Comparison of ENCODE assay signal across 10 cellular contexts in genomic region chr1:6424000-6424565, GRCh38. TPM values are rescaled to one million over a fixed set of nuclear protein-coding genes. Genes with fewer than 3 reads are reported as not detected.
A peak's percentile ranks its signal among the peaks of the same experiment; 100 is the strongest.
DNase-seq lines count a peak whose midpoint lies in the region; ATAC-seq, FAIRE-seq and TF ChIP-seq lines count a peak whose summit lies in the region.
"Had no signal": no experiment of that assay in that cellular context is flagged by ENCODE, and none has a peak within 500 bp of the region (broad histone marks: within the 10 kb centered on the region; RNA-seq: fewer than 3 reads in every experiment).

No MANE protein-coding gene starts in this region.

- H3K27ac Mint-ChIP-seq in naive B cell = peak overlapping the region in 1 of 6 donors; percentile 27
- H3K27ac Mint-ChIP-seq in progenitor cell of endocrine pancreas = no peak overlapping the region

- TF ChIP-seq CTCF in ascending aorta (IDR thresholded peaks at IDR 0.05) (no peak), progenitor cell of endocrine pancreas (IDR thresholded peaks at IDR 0.05; ENCODE audit: unreplicated experiment) (no peak)

- H3K36me3 ChIP-seq in HAP-1 (replicated peaks) (no peaks in the 10 kb centered on the region), ascending aorta (no peaks in the 10 kb centered on the region)
- H3K36me3 ChIP-seq: sigmoid colon had no signal

- DNase-seq in NCI-H1417 (lab: John Stamatoyannopoulos, UW) (peak in 2 of 3 experiments; percentile 35 to 46), NCI-H1417 treated with DMSO at 0.1 percent for 48 hours (lab: John Stamatoyannopoulos, UW) (no peak), HAP-1 (ENCODE audit: low spot score in 2 of 2) (peak in 1 of 2 experiments; percentile 42), ascending aorta (ENCODE audit: low spot score in 2 of 2) (no peak), naive B cell (no peak), progenitor cell of endocrine pancreas (ENCODE audit: low spot score, unreplicated experiment) (no peak), GM12892 (ENCODE audit: insufficient read length) (no peak), NCI-H2029 (lab: John Stamatoyannopoulos, UW) (no peak)
- DNase-seq: sigmoid colon had no signal

- H3K9me3 ChIP-seq in HAP-1 (no peaks in the 10 kb centered on the region), ascending aorta (no peaks in the 10 kb centered on the region)
- H3K9me3 ChIP-seq: sigmoid colon had no signal

- TF ChIP-seq POLR2A in GM12892 (IDR thresholded peaks at IDR 0.05; ENCODE audit: low read depth, low read length) = no peak

- peaks cover 21% of the 10 kb centered on the region for H3K27me3 ChIP-seq in HAP-1 (ENCODE audit: low read depth)
- H3K27me3 ChIP-seq in ascending aorta = peaks cover 34% of the 10 kb centered on the region

- peak overlapping the region; percentile 21 for H3K4me3 ChIP-seq in HAP-1
- peak overlapping the region; percentile 16 to 44 for H3K4me3 ChIP-seq in ascending aorta

- FAIRE-seq in GM12892 (lab: Jason Lieb, UNC) = no peak
- FAIRE-seq: A204.1 had no signal

- H3K4me1 Mint-ChIP-seq in naive B cell (peaks cover 10 to 31% (median 17%) of the 10 kb centered on the region in 3 donors), progenitor cell of endocrine pancreas (ENCODE audit: low read depth) (no peaks in the 10 kb centered on the region)

- intact Hi-C loops in ascending aorta (cut with DNase I) = no loop called here

- H3K27me3 Mint-ChIP-seq in naive B cell (peaks cover 29 to 80% (median 74%) of the 10 kb centered on the region in 3 donors), progenitor cell of endocrine pancreas (peaks cover 69% of the 10 kb centered on the region)

- H3K4me3 Mint-ChIP-seq in naive B cell = peak overlapping the region; percentile 43 to 84 (median 71)
- H3K4me3 Mint-ChIP-seq in progenitor cell of endocrine pancreas (ENCODE audit: low read depth) = no peak overlapping the region

- H3K36me3 Mint-ChIP-seq in naive B cell = no peaks in the 10 kb centered on the region
- no peaks in the 10 kb centered on the region for H3K36me3 Mint-ChIP-seq in progenitor cell of endocrine pancreas (ENCODE audit: insufficient read depth)

- no peak overlapping the region for H3K27ac ChIP-seq in ascending aorta
- H3K27ac ChIP-seq: sigmoid colon had no signal

- in situ Hi-C loops in HAP-1 (cut with MboI; ENCODE audit: low sequenced_read_pairs) = no loop called here

- H3K4me1 ChIP-seq in HAP-1 (peaks cover 10% of the 10 kb centered on the region), ascending aorta (peaks cover 10 to 14% of the 10 kb centered on the region in 2 donors)

- H3K9me3 Mint-ChIP-seq in naive B cell (peaks cover 0 to 4% (median 0%) of the 10 kb centered on the region in 7 donors), progenitor cell of endocrine pancreas (ENCODE audit: low read depth) (no peaks in the 10 kb centered on the region)

- ATAC-seq in naive B cell (ENCODE audit: low read depth in 2 of 2) = peak in 1 of 2 donors; percentile 13

RNA-seq across cellular contexts. Expression of gene ESPN, which starts 0.5 kb away (rescaled TPM):
- total RNA-seq in ascending aorta (2.2 TPM), progenitor cell of endocrine pancreas (49.5 and 54.0 TPM in 2 replicates)
- not detected for polyA plus RNA-seq in naive B cell (ENCODE audit: low read depth in 6 of 6)
- polyA plus RNA-seq in GM12892 (2012; ENCODE audit: missing spikeins) = not detected

RNA-seq across cellular contexts. Expression of gene HES2, which starts 4.4 kb away (rescaled TPM):
- not detected for total RNA-seq in ascending aorta
- not detected for polyA plus RNA-seq in naive B cell (ENCODE audit: low read depth in 6 of 6)
- total RNA-seq in progenitor cell of endocrine pancreas = 0.07 and 0.12 TPM in 2 replicates
- 0.57 TPM for polyA plus RNA-seq in GM12892 (2012; ENCODE audit: missing spikeins)
- total RNA-seq: sigmoid colon had no signal

RNA-seq across cellular contexts. Expression of gene ACOT7, which starts 30.5 kb away (rescaled TPM):
- total RNA-seq in ascending aorta (16.1 TPM), progenitor cell of endocrine pancreas (30.2 and 30.3 TPM in 2 replicates)
- polyA plus RNA-seq in naive B cell (ENCODE audit: low read depth in 6 of 6) = 1 to 10 TPM; 1.8 to 3.7 (median 2.9) TPM
- 46.6 TPM for polyA plus RNA-seq in GM12892 (2012; ENCODE audit: missing spikeins)

RNA-seq across cellular contexts. Expression of gene TNFRSF25, which starts 41.9 kb away (rescaled TPM):
- total RNA-seq in ascending aorta (18.0 TPM), progenitor cell of endocrine pancreas (68.3 and 68.9 TPM in 2 replicates)
- polyA plus RNA-seq in naive B cell (ENCODE audit: low read depth in 6 of 6) = under 1 TPM in 2 of 6 donors, not detected in 4; 0.28 to 0.68 TPM
- not detected for polyA plus RNA-seq in GM12892 (2012; ENCODE audit: missing spikeins)

Comparison
In these comparisons a context has a peak if more than half of its experiments do, and no peak if none do; other contexts are left out.
1. DNase-seq: peak in NCI-H1417 (2 of 3); none in NCI-H1417 treated with DMSO at 0.1 percent for 48 hours (single experiment), ascending aorta (0 of 2), naive B cell (single experiment), progenitor cell of endocrine pancreas (single experiment), GM12892 (single experiment) and NCI-H2029 (single experiment).
2. RNA of gene ESPN, which starts 0.5 kb away (total RNA-seq): 49.5 to 54.0 TPM in progenitor cell of endocrine pancreas; 2.2 TPM in ascending aorta (single experiment); every median in the first group is over 10 times any median in the second.